Comparison of ENCODE assay signal across 10 cellular contexts in the genomic region with DNA sequence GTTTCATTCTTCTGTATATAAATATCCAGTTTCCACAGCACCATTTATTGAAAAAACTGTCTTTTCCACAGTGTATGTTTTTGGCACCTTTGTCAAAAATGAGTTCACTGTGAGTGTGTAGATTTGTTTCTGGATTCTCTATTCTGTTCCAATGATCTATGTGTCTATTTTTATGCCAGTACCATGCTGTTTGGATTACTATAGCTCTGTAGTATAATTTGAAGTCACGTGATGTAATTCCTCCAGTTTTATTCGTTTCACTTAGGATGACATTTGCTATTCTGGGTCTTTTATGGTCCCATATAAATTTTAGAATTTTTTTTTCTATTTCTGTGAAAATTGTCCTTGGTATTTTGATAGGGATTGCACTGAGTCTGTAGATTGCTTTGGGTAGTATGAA.
"Had no signal": no experiment of that assay in that cellular context is flagged by ENCODE, and none has a peak within 500 bp of the region (broad histone marks: within the 10 kb centered on the region; RNA-seq: fewer than 3 reads in every experiment).

No MANE protein-coding gene starts in this region.

- DNase-seq: H9, HCEC 1CT, HFFc6, IMR-90, KBM-7 had no signal

- FAIRE-seq: H1, H54 had no signal

- H3K27ac ChIP-seq: HL-60, KMS-11 had no signal

- H2AFZ ChIP-seq: GM23338 had no signal

- H3K9ac ChIP-seq: KMS-11 had no signal

- H3K4me3 ChIP-seq: GM23338 had no signal

- H3K4me2 ChIP-seq: GM23338, KMS-11 had no signal

- ATAC-seq: GM23338 had no signal
